ENCODE assay signal across 1 cellular context in the genomic region with DNA sequence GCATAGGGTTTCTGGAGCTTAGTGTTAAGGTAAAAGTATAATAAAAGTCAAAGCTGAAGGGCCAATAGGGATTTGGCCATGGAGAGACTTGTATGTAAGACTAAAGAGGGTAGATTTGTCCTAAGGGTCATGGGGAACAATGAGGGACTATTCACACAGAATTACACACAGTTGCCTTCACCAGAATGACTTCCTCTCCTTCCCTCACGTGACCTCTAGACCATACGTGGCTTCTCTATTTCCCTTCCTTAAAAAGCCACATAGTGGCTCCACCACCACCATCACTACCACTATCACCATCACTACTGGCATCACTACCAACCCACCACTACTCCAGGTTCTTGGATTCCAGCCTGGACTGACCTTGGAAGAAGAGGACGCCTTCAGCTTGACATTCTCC.
A peak's percentile ranks its signal among the peaks of the same experiment; 100 is the strongest.
TF ChIP-seq lines count a peak whose summit lies in the region.

No MANE protein-coding gene starts in this region.

TF ChIP-seq in GM12878, 131 proteins besides CTCF, POLR2A, EP300 and RAD21:
- TF ChIP-seq USF2 (IDR thresholded peaks at IDR 0.05; ENCODE audit: borderline replicate concordance, low read depth, low read length) = peak; percentile 5; the same call in 1 of the 2 replicates
- TF ChIP-seq RUNX3 (IDR thresholded peaks at IDR 0.05; ENCODE audit: low read length) = 0 out of 2 replicates have a peak, but pooled peaks have one; percentile 16
- no peak for TF ChIP-seq MXI1 (IDR thresholded peaks at IDR 0.05; ENCODE audit: low read depth, low read length)
- no peak for TF ChIP-seq HCFC1 (IDR thresholded peaks at IDR 0.05; ENCODE audit: low read length)
- no peak for TF ChIP-seq MLLT1 (IDR thresholded peaks at IDR 0.05)
- TF ChIP-seq, protein P1, sequence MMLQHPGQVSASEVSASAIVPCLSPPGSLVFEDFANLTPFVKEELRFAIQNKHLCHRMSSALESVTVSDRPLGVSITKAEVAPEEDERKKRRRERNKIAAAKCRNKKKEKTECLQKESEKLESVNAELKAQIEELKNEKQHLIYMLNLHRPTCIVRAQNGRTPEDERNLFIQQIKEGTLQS (IDR thresholded peaks at IDR 0.05; ENCODE audit: borderline replicate concordance, extremely low read depth, low read depth, low read length) = 0 out of 2 replicates have a peak, but pooled peaks have one; percentile 16
- TF ChIP-seq FOXM1 (IDR thresholded peaks at IDR 0.05; ENCODE audit: low read depth, low read length) = no peak
- TF ChIP-seq, protein P2, sequence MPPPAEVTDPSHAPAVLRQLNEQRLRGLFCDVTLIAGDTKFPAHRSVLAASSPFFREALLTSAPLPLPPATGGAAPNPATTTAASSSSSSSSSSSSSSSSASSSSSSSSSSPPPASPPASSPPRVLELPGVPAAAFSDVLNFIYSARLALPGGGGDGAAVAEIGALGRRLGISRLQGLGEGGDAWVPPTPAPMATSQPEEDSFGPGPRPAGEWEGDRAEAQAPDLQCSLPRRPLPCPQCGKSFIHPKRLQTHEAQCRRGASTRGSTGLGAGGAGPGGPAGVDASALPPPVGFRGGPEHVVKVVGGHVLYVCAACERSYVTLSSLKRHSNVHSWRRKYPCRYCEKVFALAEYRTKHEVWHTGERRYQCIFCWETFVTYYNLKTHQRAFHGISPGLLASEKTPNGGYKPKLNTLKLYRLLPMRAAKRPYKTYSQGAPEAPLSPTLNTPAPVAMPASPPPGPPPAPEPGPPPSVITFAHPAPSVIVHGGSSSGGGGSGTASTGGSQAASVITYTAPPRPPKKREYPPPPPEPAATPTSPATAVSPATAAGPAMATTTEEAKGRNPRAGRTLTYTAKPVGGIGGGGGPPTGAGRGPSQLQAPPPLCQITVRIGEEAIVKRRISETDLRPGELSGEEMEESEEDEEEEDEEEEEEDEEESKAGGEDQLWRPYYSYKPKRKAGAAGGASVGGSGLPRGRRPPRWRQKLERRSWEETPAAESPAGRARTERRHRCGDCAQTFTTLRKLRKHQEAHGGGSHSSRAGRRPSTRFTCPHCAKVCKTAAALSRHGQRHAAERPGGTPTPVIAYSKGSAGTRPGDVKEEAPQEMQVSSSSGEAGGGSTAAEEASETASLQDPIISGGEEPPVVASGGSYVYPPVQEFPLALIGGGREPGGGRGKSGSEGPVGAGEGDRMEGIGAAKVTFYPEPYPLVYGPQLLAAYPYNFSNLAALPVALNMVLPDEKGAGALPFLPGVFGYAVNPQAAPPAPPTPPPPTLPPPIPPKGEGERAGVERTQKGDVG (CRISPR knock-in tag; IDR thresholded peaks at IDR 0.05) = no peak
- TF ChIP-seq SMARCA5 (IDR thresholded peaks at IDR 0.05) = no peak
- TF ChIP-seq BHLHE40 (IDR thresholded peaks at IDR 0.05; ENCODE audit: borderline replicate concordance in 1 of 2, low read depth in 2 of 2, low read length in 1 of 2) = peak in 1 of 2 experiments; percentile 32; a peak in 2 of 4 replicates
- peak; percentile 36; the same call in 1 of the 2 replicates for TF ChIP-seq EED (IDR thresholded peaks at IDR 0.05; ENCODE audit: low read depth)
- TF ChIP-seq RELA (IDR thresholded peaks at IDR 0.05; ENCODE audit: borderline replicate concordance, partially characterized antibody) = no peak
- peak; percentile 50; the same call in 1 of the 2 replicates for TF ChIP-seq RAD51 (IDR thresholded peaks at IDR 0.05)
- TF ChIP-seq, protein P3, sequence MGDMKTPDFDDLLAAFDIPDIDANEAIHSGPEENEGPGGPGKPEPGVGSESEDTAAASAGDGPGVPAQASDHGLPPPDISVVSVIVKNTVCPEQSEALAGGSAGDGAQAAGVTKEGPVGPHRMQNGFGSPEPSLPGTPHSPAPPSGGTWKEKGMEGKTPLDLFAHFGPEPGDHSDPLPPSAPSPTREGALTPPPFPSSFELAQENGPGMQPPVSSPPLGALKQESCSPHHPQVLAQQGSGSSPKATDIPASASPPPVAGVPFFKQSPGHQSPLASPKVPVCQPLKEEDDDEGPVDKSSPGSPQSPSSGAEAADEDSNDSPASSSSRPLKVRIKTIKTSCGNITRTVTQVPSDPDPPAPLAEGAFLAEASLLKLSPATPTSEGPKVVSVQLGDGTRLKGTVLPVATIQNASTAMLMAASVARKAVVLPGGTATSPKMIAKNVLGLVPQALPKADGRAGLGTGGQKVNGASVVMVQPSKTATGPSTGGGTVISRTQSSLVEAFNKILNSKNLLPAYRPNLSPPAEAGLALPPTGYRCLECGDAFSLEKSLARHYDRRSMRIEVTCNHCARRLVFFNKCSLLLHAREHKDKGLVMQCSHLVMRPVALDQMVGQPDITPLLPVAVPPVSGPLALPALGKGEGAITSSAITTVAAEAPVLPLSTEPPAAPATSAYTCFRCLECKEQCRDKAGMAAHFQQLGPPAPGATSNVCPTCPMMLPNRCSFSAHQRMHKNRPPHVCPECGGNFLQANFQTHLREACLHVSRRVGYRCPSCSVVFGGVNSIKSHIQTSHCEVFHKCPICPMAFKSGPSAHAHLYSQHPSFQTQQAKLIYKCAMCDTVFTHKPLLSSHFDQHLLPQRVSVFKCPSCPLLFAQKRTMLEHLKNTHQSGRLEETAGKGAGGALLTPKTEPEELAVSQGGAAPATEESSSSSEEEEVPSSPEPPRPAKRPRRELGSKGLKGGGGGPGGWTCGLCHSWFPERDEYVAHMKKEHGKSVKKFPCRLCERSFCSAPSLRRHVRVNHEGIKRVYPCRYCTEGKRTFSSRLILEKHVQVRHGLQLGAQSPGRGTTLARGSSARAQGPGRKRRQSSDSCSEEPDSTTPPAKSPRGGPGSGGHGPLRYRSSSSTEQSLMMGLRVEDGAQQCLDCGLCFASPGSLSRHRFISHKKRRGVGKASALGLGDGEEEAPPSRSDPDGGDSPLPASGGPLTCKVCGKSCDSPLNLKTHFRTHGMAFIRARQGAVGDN (IDR thresholded peaks at IDR 0.05) = no peak
- TF ChIP-seq BMI1 (IDR thresholded peaks at IDR 0.05; ENCODE audit: borderline replicate concordance) = no peak
- TF ChIP-seq USF1 (IDR thresholded peaks at IDR 0.05; ENCODE audit: borderline replicate concordance, extremely low read length, insufficient read depth, low read depth, low read length) = peak; percentile 77
- peak; percentile 30; the same call in 1 of the 2 replicates for TF ChIP-seq SPI1 (IDR thresholded peaks at IDR 0.05; ENCODE audit: borderline replicate concordance, insufficient read depth, low read depth, low read length)
